8 cellular contexts compared by ENCODE assay signal in the genomic region with DNA sequence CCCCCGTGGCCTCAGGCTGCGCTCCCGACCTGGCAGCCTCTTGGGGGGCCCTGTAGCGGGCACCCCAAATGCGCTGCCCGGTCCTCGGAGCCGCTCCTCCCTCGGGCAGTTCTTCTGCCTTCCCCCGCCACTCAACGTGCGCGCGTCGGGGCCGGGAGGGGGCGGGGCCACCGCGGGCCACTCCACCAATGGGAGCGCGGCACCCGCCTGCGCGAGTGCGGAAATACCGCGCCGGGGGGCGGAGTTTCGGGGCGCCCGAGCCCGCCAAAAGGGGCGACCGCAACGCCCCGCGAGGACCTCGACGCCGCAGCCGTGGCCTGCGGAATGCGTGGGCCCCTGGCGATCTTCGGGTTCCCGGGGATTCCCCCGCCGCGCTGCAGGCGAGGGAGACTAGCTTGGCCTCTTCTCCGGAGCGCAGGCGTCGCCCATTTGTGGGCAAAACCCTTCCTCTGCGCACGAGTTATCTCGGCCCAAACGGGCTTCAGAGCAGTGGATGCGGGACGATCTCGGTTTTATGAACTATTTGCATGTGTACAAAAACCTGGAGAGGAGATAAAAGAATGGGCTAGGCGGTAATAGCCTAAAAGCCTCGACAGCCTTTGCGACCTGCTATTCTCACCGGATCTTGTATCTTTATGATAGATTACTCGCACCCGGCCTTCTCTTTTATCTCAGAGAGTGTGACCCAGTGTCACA. TPM values are rescaled to one million over a fixed set of nuclear protein-coding genes. Genes with fewer than 3 reads are reported as not detected.
DNase-seq lines count a peak whose midpoint lies in the region; ATAC-seq, FAIRE-seq and TF ChIP-seq lines count a peak whose summit lies in the region.

A gene with protein sequence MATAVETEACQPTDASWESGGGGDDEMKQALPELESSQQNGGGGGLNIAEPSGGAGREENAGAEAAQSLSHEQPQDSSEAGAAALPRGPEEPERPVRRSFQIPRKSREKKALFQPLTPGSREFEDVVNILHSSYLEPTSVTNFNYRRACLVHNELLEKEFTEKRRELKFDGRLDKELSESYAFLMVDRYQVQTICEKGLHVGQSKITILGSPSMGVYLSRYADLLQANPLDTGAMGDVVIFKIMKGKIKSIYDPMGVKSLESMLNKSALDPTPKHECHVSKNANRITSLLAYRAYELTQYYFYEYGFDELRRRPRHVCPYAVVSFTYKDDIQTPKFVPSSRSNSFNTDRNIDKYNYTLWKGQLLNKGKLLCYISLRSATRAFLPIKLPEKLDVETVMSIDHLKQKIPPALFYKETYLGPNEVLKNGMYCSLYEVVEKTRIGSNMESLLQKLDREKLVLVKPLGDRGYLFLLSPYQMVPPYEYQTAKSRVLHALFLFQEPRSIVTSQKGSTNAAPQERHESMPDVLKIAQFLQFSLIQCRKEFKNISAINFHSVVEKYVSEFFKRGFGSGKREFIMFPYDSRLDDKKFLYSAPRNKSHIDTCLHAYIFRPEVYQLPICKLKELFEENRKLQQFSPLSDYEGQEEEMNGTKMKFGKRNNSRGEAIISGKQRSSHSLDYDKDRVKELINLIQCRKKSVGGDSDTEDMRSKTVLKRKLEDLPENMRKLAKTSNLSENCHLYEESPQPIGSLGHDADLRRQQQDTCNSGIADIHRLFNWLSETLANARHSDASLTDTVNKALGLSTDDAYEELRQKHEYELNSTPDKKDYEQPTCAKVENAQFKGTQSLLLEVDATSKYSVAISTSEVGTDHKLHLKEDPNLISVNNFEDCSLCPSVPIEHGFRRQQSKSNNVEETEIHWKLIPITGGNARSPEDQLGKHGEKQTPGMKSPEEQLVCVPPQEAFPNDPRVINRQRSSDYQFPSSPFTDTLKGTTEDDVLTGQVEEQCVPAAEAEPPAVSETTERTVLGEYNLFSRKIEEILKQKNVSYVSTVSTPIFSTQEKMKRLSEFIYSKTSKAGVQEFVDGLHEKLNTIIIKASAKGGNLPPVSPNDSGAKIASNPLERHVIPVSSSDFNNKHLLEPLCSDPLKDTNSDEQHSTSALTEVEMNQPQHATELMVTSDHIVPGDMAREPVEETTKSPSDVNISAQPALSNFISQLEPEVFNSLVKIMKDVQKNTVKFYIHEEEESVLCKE (N-terminal part only) (minus strand): TSS at position 144 of the 696 bp plus-strand sequence. CDS start 259 bp downstream, outside the sequence.

- TF ChIP-seq CTCF in A549 (IDR thresholded peaks at IDR 0.05), result no peak

- WGBS in A549 (ENCODE audit: missing lambda C conversion rate), result 50% methylated on average over 17 of the region's 68 CpGs

- CTCF ChIA-PET in A549 (lab: Yijun Ruan, JAX), result no interaction called here

- H3K27ac ChIP-seq in A549, result peak within 1 kb of the TSS; percentile 99
- peak within 1 kb of the TSS; percentile 96 for H3K27ac ChIP-seq in cingulate gyrus (ENCODE audit: low read depth, low read length)
- peak within 1 kb of the TSS; percentile 94 for H3K27ac ChIP-seq in layer of hippocampus (ENCODE audit: low read depth, low read length)

- peaks cover 7% of the 10 kb centered on the region; the same call in 2 of the 3 replicates for H3K9me3 ChIP-seq in A549

- TF ChIP-seq RAD21 in A549 (conservative IDR thresholded peaks at IDR 0.05 in 1 of 2, IDR thresholded peaks at IDR 0.05 in 1 of 2), result no peak

- no peak for TF ChIP-seq EP300 in A549 (IDR thresholded peaks at IDR 0.05)

- peak; percentile 30 for TF ChIP-seq POLR2A in A549 (IDR thresholded peaks at IDR 0.05; ENCODE audit: low read length)
- TF ChIP-seq POLR2A in GM18505 (IDR thresholded peaks at IDR 0.05; ENCODE audit: borderline replicate concordance, extremely low read depth, insufficient read depth, insufficient read length), result peak; percentile 80

- peaks cover 24% of the 10 kb centered on the region for H3K4me1 ChIP-seq in A549

- ATAC-seq in A549 (peak; percentile 85 to 92), GM18505 (IDR thresholded peaks at IDR 0.05; ENCODE audit: unreplicated experiment) (peak; percentile 79), HG02973 (IDR thresholded peaks at IDR 0.05; ENCODE audit: unreplicated experiment) (peak; percentile 77)

- POLR2A ChIA-PET in A549 (lab: Yijun Ruan, JAX), result interaction anchor here (1.0 to 1.6 kb wide), 4 partner anchors 9 to 298 kb away, joined by 3 to 18 read pairs (median 4); a partner anchor contains a TSS

- DNase-seq in A549 (ENCODE audit: low read depth in 1 of 2, low spot score in 1 of 2) (peak; percentile 64 to 84), NCI-H226 (peak; percentile 82)
- peak; percentile 92 for DNase-seq in activated CD4-positive, alpha-beta T cell treated with anti-CD3 and anti-CD28 coated beads for 48 hours
- DNase-seq in stimulated activated CD4-positive, alpha-beta T cell treated with anti-CD3 and anti-CD28 coated beads, Interleukin-1b, Interleukin-23, amount 100 ng/mL, for 24 hours (ENCODE audit: low read depth in 4 of 4, low spot score in 1 of 4), result peak; percentile 63 to 84 (median 76)

- H3K4me2 ChIP-seq in A549, result peak within 1 kb of the TSS; percentile 81

- FAIRE-seq in A549 (lab: Jason Lieb, UNC), result no peak

- peak within 1 kb of the TSS; percentile 93 for H3K4me3 ChIP-seq in A549

- H3K27me3 ChIP-seq in layer of hippocampus (ENCODE audit: control insufficient read depth, insufficient read depth, low read length), result no peaks in the 10 kb centered on the region

TF ChIP-seq in A549, 52 proteins besides CTCF, POLR2A, EP300 and RAD21:
- TF ChIP-seq, protein P1, sequence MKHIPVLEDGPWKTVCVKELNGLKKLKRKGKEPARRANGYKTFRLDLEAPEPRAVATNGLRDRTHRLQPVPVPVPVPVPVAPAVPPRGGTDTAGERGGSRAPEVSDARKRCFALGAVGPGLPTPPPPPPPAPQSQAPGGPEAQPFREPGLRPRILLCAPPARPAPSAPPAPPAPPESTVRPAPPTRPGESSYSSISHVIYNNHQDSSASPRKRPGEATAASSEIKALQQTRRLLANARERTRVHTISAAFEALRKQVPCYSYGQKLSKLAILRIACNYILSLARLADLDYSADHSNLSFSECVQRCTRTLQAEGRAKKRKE (CRISPR knock-in tag; IDR thresholded peaks at IDR 0.05; ENCODE audit: low read depth), result peak; percentile 88
- TF ChIP-seq, protein P2, sequence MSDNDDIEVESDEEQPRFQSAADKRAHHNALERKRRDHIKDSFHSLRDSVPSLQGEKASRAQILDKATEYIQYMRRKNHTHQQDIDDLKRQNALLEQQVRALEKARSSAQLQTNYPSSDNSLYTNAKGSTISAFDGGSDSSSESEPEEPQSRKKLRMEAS (IDR thresholded peaks at IDR 0.05), result peak; percentile 100
- no peak for TF ChIP-seq PHF8 (IDR thresholded peaks at IDR 0.05; ENCODE audit: borderline replicate concordance, low read depth)
- TF ChIP-seq HOXB13 (CRISPR knock-in tag; IDR thresholded peaks at IDR 0.05; ENCODE audit: low read depth), result peak; percentile 74; the same call in 1 of the 2 replicates
- TF ChIP-seq, protein P3, sequence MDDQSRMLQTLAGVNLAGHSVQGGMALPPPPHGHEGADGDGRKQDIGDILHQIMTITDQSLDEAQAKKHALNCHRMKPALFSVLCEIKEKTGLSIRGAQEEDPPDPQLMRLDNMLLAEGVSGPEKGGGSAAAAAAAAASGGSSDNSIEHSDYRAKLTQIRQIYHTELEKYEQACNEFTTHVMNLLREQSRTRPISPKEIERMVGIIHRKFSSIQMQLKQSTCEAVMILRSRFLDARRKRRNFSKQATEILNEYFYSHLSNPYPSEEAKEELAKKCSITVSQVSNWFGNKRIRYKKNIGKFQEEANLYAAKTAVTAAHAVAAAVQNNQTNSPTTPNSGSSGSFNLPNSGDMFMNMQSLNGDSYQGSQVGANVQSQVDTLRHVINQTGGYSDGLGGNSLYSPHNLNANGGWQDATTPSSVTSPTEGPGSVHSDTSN (IDR thresholded peaks at IDR 0.05), result 0 out of 2 replicates have a peak, but pooled peaks have one; percentile 31
- TF ChIP-seq, protein P4, sequence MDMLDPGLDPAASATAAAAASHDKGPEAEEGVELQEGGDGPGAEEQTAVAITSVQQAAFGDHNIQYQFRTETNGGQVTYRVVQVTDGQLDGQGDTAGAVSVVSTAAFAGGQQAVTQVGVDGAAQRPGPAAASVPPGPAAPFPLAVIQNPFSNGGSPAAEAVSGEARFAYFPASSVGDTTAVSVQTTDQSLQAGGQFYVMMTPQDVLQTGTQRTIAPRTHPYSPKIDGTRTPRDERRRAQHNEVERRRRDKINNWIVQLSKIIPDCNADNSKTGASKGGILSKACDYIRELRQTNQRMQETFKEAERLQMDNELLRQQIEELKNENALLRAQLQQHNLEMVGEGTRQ (IDR thresholded peaks at IDR 0.05), result 0 out of 2 replicates have a peak, but pooled peaks have one; percentile 17
- no peak for TF ChIP-seq ZFP36 (IDR thresholded peaks at IDR 0.05; ENCODE audit: borderline replicate concordance, partially characterized antibody)
- no peak for TF ChIP-seq NFE2L2 (conservative IDR thresholded peaks at IDR 0.05; ENCODE audit: low read length)
- TF ChIP-seq RFX5 (IDR thresholded peaks at IDR 0.05), result no peak
- TF ChIP-seq HOXB5 (CRISPR knock-in tag; IDR thresholded peaks at IDR 0.05), result peak; percentile 72
- peak in 1 of 2 experiments; percentile 29; a peak in 3 of 5 replicates for TF ChIP-seq JUN (IDR thresholded peaks at IDR 0.05)
- TF ChIP-seq HEYL (CRISPR knock-in tag; IDR thresholded peaks at IDR 0.05), result no peak
- no peak for TF ChIP-seq FOSL2 (IDR thresholded peaks at IDR 0.05)
- TF ChIP-seq FOSL2 (CRISPR knock-in tag; IDR thresholded peaks at IDR 0.05), result no peak
- TF ChIP-seq, protein P5, sequence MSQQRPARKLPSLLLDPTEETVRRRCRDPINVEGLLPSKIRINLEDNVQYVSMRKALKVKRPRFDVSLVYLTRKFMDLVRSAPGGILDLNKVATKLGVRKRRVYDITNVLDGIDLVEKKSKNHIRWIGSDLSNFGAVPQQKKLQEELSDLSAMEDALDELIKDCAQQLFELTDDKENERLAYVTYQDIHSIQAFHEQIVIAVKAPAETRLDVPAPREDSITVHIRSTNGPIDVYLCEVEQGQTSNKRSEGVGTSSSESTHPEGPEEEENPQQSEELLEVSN (IDR thresholded peaks at IDR 0.05; ENCODE audit: borderline replicate concordance, low read depth), result peak; percentile 100
- TF ChIP-seq TFCP2L1 (CRISPR knock-in tag; IDR thresholded peaks at IDR 0.05), result peak; percentile 24; the same call in 1 of the 2 replicates
- peak; percentile 51; the same call in 1 of the 2 replicates for TF ChIP-seq EHF (CRISPR knock-in tag; IDR thresholded peaks at IDR 0.05)
- peak; percentile 99 for TF ChIP-seq RNF2 (IDR thresholded peaks at IDR 0.05; ENCODE audit: borderline replicate concordance, low read depth)
- 0 out of 2 replicates have a peak, but pooled peaks have one; percentile 17 for TF ChIP-seq GATA3 (IDR thresholded peaks at IDR 0.05; ENCODE audit: borderline replicate concordance)
- TF ChIP-seq SMC3 (IDR thresholded peaks at IDR 0.05), result no peak

RNA-seq across cellular contexts. Expression of the gene that starts here (rescaled TPM):
- 39.1 and 49.0 TPM in 2 replicates for polyA plus RNA-seq in A549 (2011; rRNA removed)
- polyA plus RNA-seq in A549 (2012; cell fraction: cytosol; rRNA removed), result 8.0 and 8.9 TPM in 2 replicates
- polyA plus RNA-seq in A549 (2012; cell fraction: nucleus; rRNA removed), result 6.0 and 9.7 TPM in 2 replicates
- 33.5 to 35.4 TPM (median 35.4 TPM) in 3 replicates for polyA plus RNA-seq in A549 (2017; fragmentation: RNase III; extraction: RNeasy Plus Mini Kit Qiagen cat#74134 plus additional on column Dnase treatment)
- polyA minus RNA-seq in A549 (2011; rRNA and poly(A)+ RNA removed), result 37.5 and 46.4 TPM in 2 replicates

Comparison
In these comparisons a context has a peak if more than half of its experiments do, and no peak if none do; other contexts are left out.
1. Peak in every context shown above with its lines: DNase-seq, ATAC-seq, H3K4me3 ChIP-seq and H3K27ac ChIP-seq.